ENCODE assay signal across 1 cellular context in the genomic region with DNA sequence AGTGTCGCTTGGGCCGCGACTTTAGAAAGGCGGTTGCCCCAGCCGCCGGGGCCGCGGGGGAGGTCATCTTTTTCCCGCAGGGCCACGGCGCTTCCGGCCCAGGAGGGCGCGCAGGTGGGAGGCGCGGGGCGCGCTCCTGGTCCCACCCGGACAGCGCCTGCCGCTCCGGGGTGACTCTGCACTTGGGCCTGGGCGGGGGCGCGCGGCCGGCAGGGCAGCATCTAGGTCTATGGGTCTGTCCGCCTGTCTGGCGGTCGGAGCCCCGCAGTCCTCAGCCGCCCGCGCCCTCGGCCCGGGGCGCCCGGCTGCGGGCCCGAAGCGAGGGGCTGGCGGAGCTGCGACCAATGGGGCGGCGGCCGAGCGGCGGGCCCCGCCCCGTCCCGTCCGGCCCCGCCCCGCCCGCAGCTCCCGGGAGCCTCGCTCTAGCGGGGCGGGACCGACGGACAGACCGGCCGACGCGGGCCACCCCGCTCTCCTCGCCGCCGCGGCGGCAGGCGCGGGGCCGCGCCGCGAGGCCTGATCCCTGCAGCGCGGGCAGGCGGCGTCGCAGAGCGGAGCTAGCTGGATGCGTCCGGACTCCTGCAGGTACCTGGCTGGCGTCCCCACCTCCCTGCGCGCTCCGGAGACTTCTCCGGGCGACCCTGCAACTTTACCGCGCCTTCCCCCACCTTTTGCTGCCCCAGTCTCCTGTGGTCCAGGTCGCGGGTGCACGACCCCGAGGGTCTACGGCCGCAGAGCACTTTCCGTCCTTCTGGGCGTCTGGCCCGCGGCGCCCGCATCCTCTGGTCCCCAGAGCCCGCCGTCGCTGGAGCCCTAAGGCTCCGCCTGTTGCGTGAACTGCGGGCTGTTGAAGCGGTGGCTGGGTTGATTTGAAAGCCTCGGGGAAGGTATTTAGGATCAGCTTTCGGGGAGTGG.
A peak's percentile ranks its signal among the peaks of the same experiment; 100 is the strongest.
TF ChIP-seq lines count a peak whose summit lies in the region.

A gene with protein sequence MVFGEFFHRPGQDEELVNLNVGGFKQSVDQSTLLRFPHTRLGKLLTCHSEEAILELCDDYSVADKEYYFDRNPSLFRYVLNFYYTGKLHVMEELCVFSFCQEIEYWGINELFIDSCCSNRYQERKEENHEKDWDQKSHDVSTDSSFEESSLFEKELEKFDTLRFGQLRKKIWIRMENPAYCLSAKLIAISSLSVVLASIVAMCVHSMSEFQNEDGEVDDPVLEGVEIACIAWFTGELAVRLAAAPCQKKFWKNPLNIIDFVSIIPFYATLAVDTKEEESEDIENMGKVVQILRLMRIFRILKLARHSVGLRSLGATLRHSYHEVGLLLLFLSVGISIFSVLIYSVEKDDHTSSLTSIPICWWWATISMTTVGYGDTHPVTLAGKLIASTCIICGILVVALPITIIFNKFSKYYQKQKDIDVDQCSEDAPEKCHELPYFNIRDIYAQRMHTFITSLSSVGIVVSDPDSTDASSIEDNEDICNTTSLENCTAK (plus strand): TSS at position 446 of the 915 bp plus-strand sequence. CDS start 52,342 bp downstream, outside the sequence.

TF ChIP-seq in GM23338, 12 proteins besides CTCF, POLR2A, EP300 and RAD21:
- TF ChIP-seq NANOG (IDR thresholded peaks at IDR 0.05; ENCODE audit: borderline replicate concordance), result no peak
- peak; percentile 63 for TF ChIP-seq POLR2AphosphoS5 (IDR thresholded peaks at IDR 0.05; ENCODE audit: low read depth)
- TF ChIP-seq ZNF462 (CRISPR knock-in tag; IDR thresholded peaks at IDR 0.05), result no peak
